6 cellular contexts compared by ENCODE assay signal in genomic region chr19:5621945-5622464, GRCh38. TPM values are rescaled to one million over a fixed set of nuclear protein-coding genes. Genes with fewer than 3 reads are reported as not detected.
DNase-seq lines count a peak whose midpoint lies in the region; ATAC-seq, FAIRE-seq and TF ChIP-seq lines count a peak whose summit lies in the region.

No MANE protein-coding gene starts in this region.

- H2AFZ ChIP-seq in endothelial cell of umbilical vein (ENCODE audit: low read depth, low read length): peak overlapping the region; percentile 90

- dilution Hi-C loops in endothelial cell of umbilical vein (cut with MboI; ENCODE audit: extremely low pct_ligation_motif_present, low sequenced_read_pairs): no loop called here

- no TSS peak for BruUV-seq in endothelial cell of umbilical vein (replicated peaks; lab: Mats Ljungman, UMichigan)

- no peak for FAIRE-seq in endothelial cell of umbilical vein (lab: Jason Lieb, UNC)

- peak overlapping the region; percentile 92 for H3K4me2 ChIP-seq in endothelial cell of umbilical vein (ENCODE audit: insufficient read depth, low read length)

- peaks cover 94% of the 10 kb centered on the region for H3K79me2 ChIP-seq in endothelial cell of umbilical vein (ENCODE audit: control insufficient read depth, insufficient read depth, low read length)

- H3K9me3 ChIP-seq in endothelial cell of umbilical vein (replicated peaks; ENCODE audit: control insufficient read depth, insufficient read depth, low read length): no peaks in the 10 kb centered on the region

- intact Hi-C loops in endothelial cell of umbilical vein (cut with micrococcal nuclease): loop anchor here (2.0 kb wide), 1 partner anchor 59 kb away; the partner anchor contains the start of genes HSD11B1L and MICOS13

- peaks cover 28% of the 10 kb centered on the region for H3K4me1 ChIP-seq in endothelial cell of umbilical vein (ENCODE audit: control insufficient read depth, extremely low read depth, insufficient read depth, low read length)

- H3K27ac ChIP-seq in endothelial cell of umbilical vein (ENCODE audit: insufficient read depth, low read depth, low read length): peak overlapping the region; percentile 63
- peak overlapping the region in 20 of 21 experiments; percentile 82 to 99 (median 94) for H3K27ac ChIP-seq in skin epidermis

- H3K4me3 ChIP-seq in AG10803 (ENCODE audit: low read length) (peak overlapping the region; percentile 97), endothelial cell of umbilical vein (replicated peaks in 1 of 3; ENCODE audit: insufficient read depth in 1 of 3, low read depth in 1 of 3, low read length in 3 of 3) (peak overlapping the region; percentile 82 to 96 (median 93)), skin epidermis (peak overlapping the region; percentile 68 to 99 (median 89))

- no peak for ATAC-seq in GM18909 (IDR thresholded peaks at IDR 0.05; ENCODE audit: poor library complexity, unreplicated experiment)
- ATAC-seq in HG02970 (IDR thresholded peaks at IDR 0.05; ENCODE audit: low FRiP score, unreplicated experiment): no peak

- POLR2A ChIA-PET in endothelial cell of umbilical vein (lab: Charles Lee): interaction anchor here (1.3 to 1.5 kb wide), 2 partner anchors 68 to 282 kb away, joined by 3 to 7 read pairs; partner anchors contain the start of genes RPL36 and VMAC

- DNase-seq in AG10803 (ENCODE audit: low read depth) (no peak), RPMI7951 (ENCODE audit: low read depth) (peak; percentile 20), endothelial cell of umbilical vein (ENCODE audit: low read depth, low spot score) (peak; percentile 15)

- H4K20me1 ChIP-seq in endothelial cell of umbilical vein (replicated peaks; ENCODE audit: control insufficient read depth, extremely low read depth, insufficient read depth, low read length): peaks cover 5% of the 10 kb centered on the region

- TF ChIP-seq CTCF in AG10803 (conservative IDR thresholded peaks at IDR 0.05; ENCODE audit: low read length) (no peak), endothelial cell of umbilical vein (IDR thresholded peaks at IDR 0.05; ENCODE audit: extremely low read depth in 1 of 2, insufficient read depth in 1 of 2, low read depth in 1 of 2, low read length in 2 of 2) (no peak)

- CTCF ChIA-PET in endothelial cell of umbilical vein (lab: Charles Lee): interaction anchor here (1.0 to 1.5 kb wide), 4 partner anchors 65 to 812 kb away, joined by 3 to 10 read pairs (median 4); partner anchors contain the start of genes CATSPERD and LONP1

- no peak for TF ChIP-seq POLR2A in endothelial cell of umbilical vein (IDR thresholded peaks at IDR 0.05; ENCODE audit: low read depth, low read length)

- H3K27me3 ChIP-seq in endothelial cell of umbilical vein (ENCODE audit: control insufficient read depth in 2 of 2, insufficient read depth in 2 of 2, low read length in 2 of 2): no peaks in the 10 kb centered on the region

- H3K9me1 ChIP-seq in endothelial cell of umbilical vein (replicated peaks; ENCODE audit: control insufficient read depth, extremely low read depth, insufficient read depth, low read length): no peaks in the 10 kb centered on the region

- peaks cover 12 to 18% of the 10 kb centered on the region in 2 experiments for H3K36me3 ChIP-seq in endothelial cell of umbilical vein (ENCODE audit: control insufficient read depth in 2 of 2, extremely low read depth in 1 of 2, insufficient read depth in 2 of 2, low read length in 2 of 2)

- peak overlapping the region; percentile 89 for H3K9ac ChIP-seq in endothelial cell of umbilical vein (replicated peaks; ENCODE audit: extremely low read depth, insufficient read depth, low read length)

TF ChIP-seq in endothelial cell of umbilical vein, 7 proteins besides CTCF, POLR2A, EP300 and RAD21:
- no peak for TF ChIP-seq GATA2 (IDR thresholded peaks at IDR 0.05; ENCODE audit: insufficient read depth, insufficient read length, low read depth, low read length)
- no peak for TF ChIP-seq MAX (IDR thresholded peaks at IDR 0.05; ENCODE audit: insufficient read depth, insufficient read length)
- no peak for TF ChIP-seq POLR2AphosphoS5 (IDR thresholded peaks at IDR 0.05; ENCODE audit: insufficient read depth, low read depth, low read length)
- TF ChIP-seq JUN (IDR thresholded peaks at IDR 0.05; ENCODE audit: borderline replicate concordance, insufficient read depth, insufficient read length, low read depth): no peak
- TF ChIP-seq FOS (IDR thresholded peaks at IDR 0.05; ENCODE audit: borderline replicate concordance, insufficient read depth, low read length): no peak
- TF ChIP-seq MYC (IDR thresholded peaks at IDR 0.05; ENCODE audit: low read depth, low read length): no peak
- TF ChIP-seq EZH2 (IDR thresholded peaks at IDR 0.05; ENCODE audit: borderline replicate concordance, low read depth, low read length, severe bottlenecking): no peak

RNA-seq across cellular contexts. Expression of gene SAFB2, which starts 0.6 kb away (rescaled TPM):
- total RNA-seq in RPMI7951 (2014; rRNA removed; shearing (Covaris generic)): 13.6 and 14.9 TPM in 2 replicates
- total RNA-seq in endothelial cell of umbilical vein: 83.7 and 85.9 TPM in 2 replicates
- polyA plus RNA-seq in endothelial cell of umbilical vein: 24.6 and 31.5 TPM in 2 replicates
- polyA plus RNA-seq in endothelial cell of umbilical vein (2011; cell fraction: cytosol; rRNA removed): 19.1 and 22.1 TPM in 2 replicates
- polyA plus RNA-seq in endothelial cell of umbilical vein (2011; cell fraction: nucleus; rRNA removed): 136 and 142 TPM in 2 replicates
- polyA plus RNA-seq in endothelial cell of umbilical vein (2012): 36.6 and 49.6 TPM in 2 replicates
- polyA minus RNA-seq in endothelial cell of umbilical vein: 39.3 and 40.2 TPM in 2 replicates
- polyA minus RNA-seq in endothelial cell of umbilical vein (2011; cell fraction: cytosol; rRNA and poly(A)+ RNA removed): 21.5 TPM
- 74.8 and 80.5 TPM in 2 replicates for polyA minus RNA-seq in endothelial cell of umbilical vein (2011; cell fraction: nucleus; rRNA and poly(A)+ RNA removed)

RNA-seq across cellular contexts. Expression of gene SAFB, which starts 0.9 kb away (rescaled TPM):
- total RNA-seq in RPMI7951 (2014; rRNA removed; shearing (Covaris generic)): 19.5 and 21.9 TPM in 2 replicates
- 96.8 and 109 TPM in 2 replicates for total RNA-seq in endothelial cell of umbilical vein
- polyA plus RNA-seq in endothelial cell of umbilical vein: 33.1 and 44.7 TPM in 2 replicates
- 31.5 and 40.6 TPM in 2 replicates for polyA plus RNA-seq in endothelial cell of umbilical vein (2011; cell fraction: cytosol; rRNA removed)
- 116 and 141 TPM in 2 replicates for polyA plus RNA-seq in endothelial cell of umbilical vein (2011; cell fraction: nucleus; rRNA removed)
- 54.6 and 55.5 TPM in 2 replicates for polyA plus RNA-seq in endothelial cell of umbilical vein (2012)
- polyA minus RNA-seq in endothelial cell of umbilical vein: 24.8 and 35.7 TPM in 2 replicates
- polyA minus RNA-seq in endothelial cell of umbilical vein (2011; cell fraction: cytosol; rRNA and poly(A)+ RNA removed): 58.3 TPM
- polyA minus RNA-seq in endothelial cell of umbilical vein (2011; cell fraction: nucleus; rRNA and poly(A)+ RNA removed): 53.7 and 68.8 TPM in 2 replicates

RNA-seq across cellular contexts. Expression of gene TINCR, which starts 54.3 kb away (rescaled TPM):
- total RNA-seq in RPMI7951 (2014; rRNA removed; shearing (Covaris generic)): 0.12 TPM in 1 of 2 replicates, not detected in the other
- not detected in 2 replicates for total RNA-seq in endothelial cell of umbilical vein
- polyA plus RNA-seq in endothelial cell of umbilical vein: 0.01 TPM in 1 of 2 replicates, not detected in the other
- polyA plus RNA-seq in endothelial cell of umbilical vein (2011; cell fraction: cytosol; rRNA removed): 0.03 TPM in 2 replicates
- 0.07 and 0.22 TPM in 2 replicates for polyA plus RNA-seq in endothelial cell of umbilical vein (2011; cell fraction: nucleus; rRNA removed)
- polyA plus RNA-seq in endothelial cell of umbilical vein (2012): 0.11 and 0.55 TPM in 2 replicates
- not detected in 2 replicates for polyA minus RNA-seq in endothelial cell of umbilical vein
- polyA minus RNA-seq in endothelial cell of umbilical vein (2011; cell fraction: cytosol; rRNA and poly(A)+ RNA removed): 3.8 TPM
- not detected in 2 replicates for polyA minus RNA-seq in endothelial cell of umbilical vein (2011; cell fraction: nucleus; rRNA and poly(A)+ RNA removed)

RNA-seq across cellular contexts. Expression of gene MICOS13, which starts 58.3 kb away (rescaled TPM):
- 67.8 and 68.8 TPM in 2 replicates for total RNA-seq in RPMI7951 (2014; rRNA removed; shearing (Covaris generic))
- total RNA-seq in endothelial cell of umbilical vein: 53.0 and 55.3 TPM in 2 replicates
- polyA plus RNA-seq in endothelial cell of umbilical vein: 86.1 and 115 TPM in 2 replicates
- polyA plus RNA-seq in endothelial cell of umbilical vein (2011; cell fraction: cytosol; rRNA removed): 38.6 and 56.1 TPM in 2 replicates
- polyA plus RNA-seq in endothelial cell of umbilical vein (2011; cell fraction: nucleus; rRNA removed): 12.5 and 16.9 TPM in 2 replicates
- 41.0 and 68.2 TPM in 2 replicates for polyA plus RNA-seq in endothelial cell of umbilical vein (2012)
- polyA minus RNA-seq in endothelial cell of umbilical vein: 11.8 and 15.2 TPM in 2 replicates
- polyA minus RNA-seq in endothelial cell of umbilical vein (2011; cell fraction: cytosol; rRNA and poly(A)+ RNA removed): 14.3 TPM
- 2.9 and 4.7 TPM in 2 replicates for polyA minus RNA-seq in endothelial cell of umbilical vein (2011; cell fraction: nucleus; rRNA and poly(A)+ RNA removed)

RNA-seq across cellular contexts. Expression of gene HSD11B1L, which starts 58.8 kb away (rescaled TPM):
- total RNA-seq in RPMI7951 (2014; rRNA removed; shearing (Covaris generic)): 9.5 and 22.4 TPM in 2 replicates
- 4.4 and 5.0 TPM in 2 replicates for total RNA-seq in endothelial cell of umbilical vein
- 9.1 and 10.2 TPM in 2 replicates for polyA plus RNA-seq in endothelial cell of umbilical vein
- polyA plus RNA-seq in endothelial cell of umbilical vein (2011; cell fraction: cytosol; rRNA removed): 4.9 and 6.1 TPM in 2 replicates
- 4.1 and 4.4 TPM in 2 replicates for polyA plus RNA-seq in endothelial cell of umbilical vein (2011; cell fraction: nucleus; rRNA removed)
- 4.2 and 11.2 TPM in 2 replicates for polyA plus RNA-seq in endothelial cell of umbilical vein (2012)
- 2.0 and 2.1 TPM in 2 replicates for polyA minus RNA-seq in endothelial cell of umbilical vein
- not detected for polyA minus RNA-seq in endothelial cell of umbilical vein (2011; cell fraction: cytosol; rRNA and poly(A)+ RNA removed)
- polyA minus RNA-seq in endothelial cell of umbilical vein (2011; cell fraction: nucleus; rRNA and poly(A)+ RNA removed): 2.3 TPM in 1 of 2 replicates, not detected in the other
